9 cellular contexts compared by ENCODE assay signal in the genomic region with DNA sequence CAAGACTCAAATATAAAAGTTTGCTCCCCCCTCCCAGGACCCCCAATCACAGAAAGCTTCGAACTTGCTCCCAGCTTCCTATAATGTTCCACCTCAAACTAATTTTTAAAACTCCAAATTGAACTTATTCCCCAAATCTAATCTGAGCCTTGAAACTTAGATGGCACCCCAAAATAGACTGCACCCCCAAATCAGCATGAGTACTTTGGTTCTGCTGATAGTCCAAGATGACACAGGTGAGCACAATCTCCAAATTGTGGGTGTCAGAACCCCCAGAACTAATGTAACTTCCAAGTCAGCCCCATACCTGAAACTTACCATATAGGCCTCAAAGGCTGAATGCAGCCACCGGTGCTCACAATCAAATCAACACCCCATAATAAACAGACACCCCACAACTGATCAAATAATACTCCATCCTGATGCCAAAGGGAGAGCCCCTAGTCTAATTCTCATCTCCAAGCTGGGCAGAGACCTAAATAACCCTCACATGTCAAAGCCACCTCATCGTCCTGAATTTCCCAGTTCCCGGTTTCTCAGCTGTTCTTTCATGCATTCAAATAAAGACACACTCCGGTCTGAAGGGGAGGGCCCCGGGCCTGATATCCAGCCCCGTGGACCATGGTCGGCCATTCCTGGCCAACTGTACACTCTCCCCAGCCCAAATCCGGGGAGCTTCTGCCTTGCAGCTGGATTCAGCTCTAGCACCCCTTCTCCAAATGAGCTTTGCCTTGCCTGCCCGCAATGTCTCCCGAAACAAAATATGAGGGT. TPM values are rescaled to one million over a fixed set of nuclear protein-coding genes. Genes with fewer than 3 reads are reported as not detected.
DNase-seq lines count a peak whose midpoint lies in the region; ATAC-seq, FAIRE-seq and TF ChIP-seq lines count a peak whose summit lies in the region.
"Had no signal": no experiment of that assay in that cellular context is flagged by ENCODE, and none has a peak within 500 bp of the region (broad histone marks: within the 10 kb centered on the region; RNA-seq: fewer than 3 reads in every experiment).

No MANE protein-coding gene starts in this region.

- H3K27ac ChIP-seq in SK-N-SH (ENCODE audit: low read depth in 2 of 2, low read length in 1 of 2): no peak overlapping the region
- 0 out of 2 replicates have a peak overlapping the region, but pooled peaks have one; percentile 50 for H3K27ac ChIP-seq in SK-N-MC
- peak overlapping the region; percentile 60 to 80 for H3K27ac ChIP-seq in kidney (ENCODE audit: low read depth in 2 of 2, low read length in 2 of 2)
- H3K27ac ChIP-seq in smooth muscle cell (ENCODE audit: low read depth): no peak overlapping the region

- no peak overlapping the region for H3K9ac ChIP-seq in SK-N-SH
- no peak overlapping the region for H3K9ac ChIP-seq in SK-N-MC (ENCODE audit: insufficient read length)
- H3K9ac ChIP-seq in kidney (ENCODE audit: low read length in 2 of 2): peak overlapping the region; percentile 44 to 72
- no peak overlapping the region for H3K9ac ChIP-seq in smooth muscle cell (ENCODE audit: low read depth)

- H3F3A ChIP-seq in SK-N-SH (replicated peaks; ENCODE audit: insufficient read depth) (peaks cover 15% of the 10 kb centered on the region), smooth muscle cell (ENCODE audit: low read depth) (peaks cover 4% of the 10 kb centered on the region)

- H3K79me2 ChIP-seq in SK-N-SH (ENCODE audit: insufficient read depth): no peaks in the 10 kb centered on the region
- no peaks in the 10 kb centered on the region for H3K79me2 ChIP-seq in smooth muscle cell (ENCODE audit: low read depth)

- peaks cover 0 to 7% of the 10 kb centered on the region in 2 experiments for H3K36me3 ChIP-seq in SK-N-SH (replicated peaks in 1 of 2; ENCODE audit: control insufficient read depth in 1 of 2, insufficient read depth in 2 of 2, low read length in 1 of 2)
- H3K36me3 ChIP-seq in SK-N-MC (ENCODE audit: insufficient read depth, low read length): no peaks in the 10 kb centered on the region; the same call in 1 of the 2 replicates
- H3K36me3 ChIP-seq in kidney (ENCODE audit: control insufficient read depth in 1 of 2, insufficient read depth in 2 of 2, low read length in 2 of 2): no peaks in the 10 kb centered on the region
- no peaks in the 10 kb centered on the region for H3K36me3 ChIP-seq in smooth muscle cell (ENCODE audit: low read depth)

- DNase-seq in SK-N-SH (no peak), SK-N-MC (ENCODE audit: low read depth, low spot score) (no peak), kidney (peak; percentile 53), smooth muscle cell (lab: John Stamatoyannopoulos, UW; ENCODE audit: unreplicated experiment) (no peak), NCI-H524 (lab: John Stamatoyannopoulos, UW) (no peak), HT-29 (ENCODE audit: low spot score) (no peak)

- intact Hi-C loops in kidney (cut with DNase I): no loop called here

- H4K20me1 ChIP-seq in SK-N-SH (ENCODE audit: insufficient read depth) (no peaks in the 10 kb centered on the region), smooth muscle cell (ENCODE audit: low read depth) (no peaks in the 10 kb centered on the region)

- peaks cover 5 to 30% of the 10 kb centered on the region in 2 experiments; a peak in 2 of 4 replicates for H3K4me1 ChIP-seq in SK-N-SH (ENCODE audit: control insufficient read depth in 1 of 2, insufficient read depth in 2 of 2, low read depth in 1 of 2, low read length in 1 of 2)
- H3K4me1 ChIP-seq in kidney (ENCODE audit: control insufficient read depth in 1 of 2, insufficient read depth in 1 of 2, low read depth in 1 of 2, low read length in 2 of 2): peaks cover 7 to 9% of the 10 kb centered on the region in 2 donors
- H3K4me1 ChIP-seq in smooth muscle cell (ENCODE audit: low read depth): peaks cover 7% of the 10 kb centered on the region

- no peaks in the 10 kb centered on the region for H3K9me2 ChIP-seq in SK-N-SH

- H3K4me2 ChIP-seq in SK-N-SH (no peak overlapping the region), smooth muscle cell (peak overlapping the region; percentile 86)

- no peak for TF ChIP-seq RAD21 in SK-N-SH (IDR thresholded peaks at IDR 0.05; ENCODE audit: low read length)

- 84% methylated on average over 11 of the region's 11 CpGs for WGBS in SK-N-SH (ENCODE audit: low lambda C conversion rate)
- 85% methylated on average over 11 of the region's 11 CpGs for WGBS in smooth muscle cell (ENCODE audit: low lambda C conversion rate)

- FAIRE-seq in kidney (lab: Jason Lieb, UNC): no peak
- FAIRE-seq: H54 had no signal

- TF ChIP-seq CTCF in SK-N-SH (IDR thresholded peaks at IDR 0.05) (no peak), kidney (IDR thresholded peaks at IDR 0.05; ENCODE audit: borderline replicate concordance, extremely low read depth, insufficient read depth) (no peak), smooth muscle cell (IDR thresholded peaks at IDR 0.05; ENCODE audit: borderline replicate concordance, insufficient read depth, poor library complexity, severe bottlenecking) (no peak)

- ATAC-seq in SK-N-SH treated with all-trans-retinoic acid at 6 μM for 48 hours: no peak
- ATAC-seq in HG03025 (IDR thresholded peaks at IDR 0.05; ENCODE audit: low FRiP score, unreplicated experiment): no peak

- CTCF ChIA-PET in SK-N-SH (lab: Yijun Ruan, JAX): interaction anchor here (0.6 to 8.6 kb wide), 25 partner anchors 8 to 1486 kb away, joined by 3 to 64 read pairs (median 6); a partner anchor contains a TSS

- peak overlapping the region; percentile 94; the same call in 1 of the 2 replicates for H2AFZ ChIP-seq in SK-N-SH (ENCODE audit: low read depth)
- peak overlapping the region; percentile 80 for H2AFZ ChIP-seq in smooth muscle cell (ENCODE audit: low read depth)

- H3K9me3 ChIP-seq in SK-N-SH (no peaks in the 10 kb centered on the region), SK-N-MC (ENCODE audit: low read depth, low read length) (no peaks in the 10 kb centered on the region), kidney (ENCODE audit: control insufficient read depth in 1 of 2, low read length in 2 of 2) (no peaks in the 10 kb centered on the region), smooth muscle cell (replicated peaks; ENCODE audit: low read depth) (no peaks in the 10 kb centered on the region)

- POLR2A ChIA-PET in SK-N-SH (lab: Yijun Ruan, JAX): no interaction called here

- TF ChIP-seq EP300 in SK-N-SH (IDR thresholded peaks at IDR 0.05; ENCODE audit: borderline replicate concordance in 1 of 2, low read depth in 1 of 2, low read length in 1 of 2): no peak

- no peaks in the 10 kb centered on the region for H3K27me3 ChIP-seq in SK-N-SH (ENCODE audit: insufficient read depth)
- peaks cover 15% of the 10 kb centered on the region for H3K27me3 ChIP-seq in smooth muscle cell (ENCODE audit: low read depth)

- H3K4me3 ChIP-seq in SK-N-SH (ENCODE audit: low read depth in 2 of 2, low read length in 1 of 2): no peak overlapping the region
- no peak overlapping the region for H3K4me3 ChIP-seq in SK-N-MC
- H3K4me3 ChIP-seq in kidney (ENCODE audit: low read length in 2 of 2): peak overlapping the region in 1 of 2 donors; percentile 58
- H3K4me3 ChIP-seq in smooth muscle cell: no peak overlapping the region

TF ChIP-seq in SK-N-SH, 30 proteins besides CTCF, POLR2A, EP300 and RAD21 (continues in another document):
- TF ChIP-seq NRF1 (IDR thresholded peaks at IDR 0.05; ENCODE audit: low read depth, low read length): no peak
- no peak for TF ChIP-seq CHD2 (IDR thresholded peaks at IDR 0.05; ENCODE audit: low read length, partially characterized antibody)
- no peak for TF ChIP-seq GABPA (IDR thresholded peaks at IDR 0.05; ENCODE audit: low read depth)

TF ChIP-seq in SK-N-SH treated with all-trans-retinoic acid at 6 μM for 48 hours, 23 proteins besides CTCF, POLR2A, EP300 and RAD21 (continues in another document):
- no peak for TF ChIP-seq ARNTL (CRISPR knock-in tag; IDR thresholded peaks at IDR 0.05; ENCODE audit: borderline replicate concordance, low read depth)
- no peak for TF ChIP-seq ISL1 (CRISPR knock-in tag; IDR thresholded peaks at IDR 0.05)
- TF ChIP-seq PPARA (CRISPR knock-in tag; IDR thresholded peaks at IDR 0.05; ENCODE audit: borderline replicate concordance): no peak

RNA-seq across cellular contexts. Expression of a gene that starts 1.8 kb away (rescaled TPM):
- polyA plus RNA-seq in SK-N-SH (2012; rRNA removed): 0.02 TPM in 1 of 2 replicates, not detected in the other
- 0.01 TPM in 2 replicates for polyA plus RNA-seq in SK-N-SH (2012; cell fraction: cytosol; rRNA removed)
- 0.02 and 0.05 TPM in 2 replicates for polyA plus RNA-seq in SK-N-SH (2012; cell fraction: nucleus; rRNA removed)
- 33.3 TPM for total RNA-seq in kidney
- polyA plus RNA-seq in kidney (ENCODE audit: insufficient read depth, low read depth, low replicate concordance): 4.4 TPM
- 0.45 TPM in 1 of 2 replicates, not detected in the other for total RNA-seq in smooth muscle cell
- polyA plus RNA-seq in smooth muscle cell: not detected in 2 replicates
- total RNA-seq in HT-29 (2014; rRNA removed; shearing (Covaris generic)): not detected in 2 replicates

RNA-seq across cellular contexts. Expression of a gene that starts 8.7 kb away (rescaled TPM):
- polyA plus RNA-seq in SK-N-SH (2012; rRNA removed): 220 and 317 TPM in 2 replicates
- polyA plus RNA-seq in SK-N-SH (2012; cell fraction: cytosol; rRNA removed): 232 and 313 TPM in 2 replicates
- 127 and 132 TPM in 2 replicates for polyA plus RNA-seq in SK-N-SH (2012; cell fraction: nucleus; rRNA removed)
- total RNA-seq in kidney: 195 TPM
- polyA plus RNA-seq in kidney (ENCODE audit: insufficient read depth, low read depth, low replicate concordance): 971 TPM
- 350 and 356 TPM in 2 replicates for total RNA-seq in smooth muscle cell
- polyA plus RNA-seq in smooth muscle cell: 718 and 785 TPM in 2 replicates
- 111 and 114 TPM in 2 replicates for total RNA-seq in HT-29 (2014; rRNA removed; shearing (Covaris generic))

RNA-seq across cellular contexts. Expression of a gene that starts 14.7 kb away (rescaled TPM):
- polyA plus RNA-seq in SK-N-SH (2012; rRNA removed): 2.5 and 3.9 TPM in 2 replicates
- polyA plus RNA-seq in SK-N-SH (2012; cell fraction: cytosol; rRNA removed): 1.2 and 2.1 TPM in 2 replicates
- 7.2 and 7.9 TPM in 2 replicates for polyA plus RNA-seq in SK-N-SH (2012; cell fraction: nucleus; rRNA removed)
- total RNA-seq in kidney: 6.5 TPM
- polyA plus RNA-seq in kidney (ENCODE audit: insufficient read depth, low read depth, low replicate concordance): 11.6 TPM
- total RNA-seq in smooth muscle cell: 2.0 and 2.7 TPM in 2 replicates
- polyA plus RNA-seq in smooth muscle cell: 3.5 TPM in 2 replicates
- 0.16 and 0.28 TPM in 2 replicates for total RNA-seq in HT-29 (2014; rRNA removed; shearing (Covaris generic))

RNA-seq across cellular contexts. Expression of a gene that starts 22.8 kb away (rescaled TPM):
- polyA plus RNA-seq in SK-N-SH (2012; rRNA removed) (0.12 and 0.18 TPM in 2 replicates), kidney (ENCODE audit: insufficient read depth, low read depth, low replicate concordance) (7.8 TPM), smooth muscle cell (0.65 and 0.80 TPM in 2 replicates)
- 0.03 and 0.04 TPM in 2 replicates for polyA plus RNA-seq in SK-N-SH (2012; cell fraction: cytosol; rRNA removed)
- polyA plus RNA-seq in SK-N-SH (2012; cell fraction: nucleus; rRNA removed): 0.25 and 1.0 TPM in 2 replicates
- total RNA-seq in kidney (2.1 TPM), smooth muscle cell (0.36 TPM in 1 of 2 replicates, not detected in the other)
- not detected in 2 replicates for total RNA-seq in HT-29 (2014; rRNA removed; shearing (Covaris generic))

RNA-seq across cellular contexts. Expression of a gene that starts 25.2 kb away (rescaled TPM):
- polyA plus RNA-seq in SK-N-SH (2012; rRNA removed) (not detected in 2 replicates), kidney (ENCODE audit: insufficient read depth, low read depth, low replicate concordance) (not detected), smooth muscle cell (0.35 and 0.72 TPM in 2 replicates)
- polyA plus RNA-seq in SK-N-SH (2012; cell fraction: cytosol; rRNA removed): not detected in 2 replicates
- not detected in 2 replicates for polyA plus RNA-seq in SK-N-SH (2012; cell fraction: nucleus; rRNA removed)
- total RNA-seq in kidney (not detected), smooth muscle cell (not detected in 2 replicates)
- not detected in 2 replicates for total RNA-seq in HT-29 (2014; rRNA removed; shearing (Covaris generic))

Comparison
In these comparisons a context has a peak if more than half of its experiments do, and no peak if none do; other contexts are left out.
1. H3K27ac ChIP-seq: peak in SK-N-MC (single experiment) and kidney (2 of 2); none in SK-N-SH (0 of 2) and smooth muscle cell (single experiment).
2. H3K9ac ChIP-seq: peak in kidney (2 of 2); none in SK-N-SH (single experiment), SK-N-MC (single experiment) and smooth muscle cell (single experiment).
3. RNA of a gene that starts 1.8 kb away (total RNA-seq): 33.3 TPM in kidney (single experiment); 0.45 TPM in smooth muscle cell and not detected in HT-29; every median in the first group is over 10 times any median in the second.